ENCODE assay signal across 16 cellular contexts in the genomic region with DNA sequence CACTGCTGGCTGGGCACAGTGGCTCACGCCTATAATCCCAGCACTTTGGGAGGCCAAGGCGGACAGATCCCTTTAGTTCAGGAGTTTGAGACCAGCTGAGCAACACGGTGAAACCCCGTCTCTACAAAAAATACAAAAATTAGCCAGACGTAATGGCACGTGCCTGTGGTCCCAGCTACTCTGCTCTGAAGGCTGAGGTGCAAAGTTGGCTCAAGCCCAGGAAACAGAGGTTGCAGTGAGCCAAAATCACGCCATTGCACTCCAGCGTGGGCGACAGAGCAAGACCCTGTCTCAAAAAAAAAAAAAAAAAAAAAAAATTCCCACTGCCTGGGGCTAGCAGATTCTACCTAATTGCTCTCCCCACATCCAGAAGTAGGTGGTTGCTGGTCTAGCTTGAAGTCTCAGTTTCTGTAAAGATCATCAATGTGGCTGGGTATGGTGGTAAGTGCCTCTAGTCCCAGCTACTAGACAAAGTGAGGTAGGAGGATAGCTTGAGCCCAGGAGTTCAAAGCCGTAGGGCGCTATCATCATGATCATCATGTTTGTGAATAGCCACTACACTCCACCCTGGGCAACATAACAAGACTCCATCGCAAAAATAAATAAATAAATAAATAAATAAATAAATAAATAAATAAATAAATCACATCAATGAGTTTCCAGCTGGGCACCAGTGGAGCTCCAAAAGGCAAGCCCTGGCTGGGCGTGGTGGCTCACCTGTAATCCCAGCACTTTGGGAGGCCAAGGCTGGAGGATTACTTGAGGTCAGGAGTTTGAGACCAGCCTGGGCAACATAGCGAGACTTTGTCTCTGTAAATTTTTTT. TPM values are rescaled to one million over a fixed set of nuclear protein-coding genes. Genes with fewer than 3 reads are reported as not detected.
DNase-seq lines count a peak whose midpoint lies in the region; ATAC-seq and TF ChIP-seq lines count a peak whose summit lies in the region.
"Had no signal": no experiment of that assay in that cellular context is flagged by ENCODE, and none has a peak within 500 bp of the region (broad histone marks: within the 10 kb centered on the region; RNA-seq: fewer than 3 reads in every experiment).

No MANE protein-coding gene starts in this region.

- no peak for TF ChIP-seq CTCF in foreskin fibroblast (IDR thresholded peaks at IDR 0.05; ENCODE audit: low read depth, low read length)

- no peaks in the 10 kb centered on the region for H3K9me3 ChIP-seq in SK-N-MC (ENCODE audit: low read depth, low read length)
- H3K9me3 ChIP-seq: HAP-1, upper lobe of right lung had no signal

- H3K36me3 ChIP-seq in SK-N-MC (ENCODE audit: insufficient read depth, low read length) = no peaks in the 10 kb centered on the region
- H3K36me3 ChIP-seq: HAP-1, upper lobe of right lung had no signal

- H3K4me3 ChIP-seq in SK-N-MC (no peak overlapping the region), foreskin fibroblast (ENCODE audit: low read depth in 1 of 2, low read length in 2 of 2) (no peak overlapping the region)
- H3K4me3 ChIP-seq: HAP-1, upper lobe of right lung had no signal

- peaks cover 56% of the 10 kb centered on the region for H3K4me1 Mint-ChIP-seq in activated CD4-positive, alpha-beta T cell treated with anti-CD3 and anti-CD28 coated beads, Interleukin-2, amount 10 ng/mL, durations not matched to agents 24 days and 14 days
- H3K4me1 Mint-ChIP-seq in effector memory CD8-positive, alpha-beta T cell (ENCODE audit: low read depth in 2 of 2) = peaks cover 68 to 70% of the 10 kb centered on the region in 2 donors
- H3K4me1 Mint-ChIP-seq in stimulated activated naive CD8-positive, alpha-beta T cell treated with anti-CD3 and anti-CD28 coated beads, Interleukin-15, amount 100 ng/mL, for 72 hours = peaks cover 78% of the 10 kb centered on the region

- peak overlapping the region; percentile 100 for H3K27ac ChIP-seq in SK-N-MC

- H3K9ac ChIP-seq in SK-N-MC (ENCODE audit: insufficient read length) = peak overlapping the region; percentile 26

- DNase-seq in activated CD4-positive, alpha-beta T cell treated with anti-CD3 and anti-CD28 coated beads, Interleukin-2, amount 50 U/mL, for 1 hour = peak; percentile 25
- DNase-seq in activated CD4-positive, alpha-beta T cell treated with anti-CD3 and anti-CD28 coated beads, Interleukin-2, amount 10 ng/mL, durations not matched to agents 24 days and 14 days = no peak
- DNase-seq in SK-N-MC (ENCODE audit: low read depth, low spot score) = no peak
- DNase-seq in effector memory CD8-positive, alpha-beta T cell = peak in 2 of 3 experiments; percentile 23 to 24
- peak; percentile 61 to 77 for DNase-seq in stimulated activated naive CD8-positive, alpha-beta T cell treated with anti-CD3 and anti-CD28 coated beads, Interleukin-15, amount 100 ng/mL, for 72 hours
- DNase-seq in NCI-H1436 treated with DMSO at 0.1 percent for 48 hours (lab: John Stamatoyannopoulos, UW) = no peak
- no peak for DNase-seq in foreskin fibroblast
- DNase-seq in HT-29 (ENCODE audit: low spot score) = no peak
- DNase-seq: ACHN, activated gamma-delta T cell treated with Interleukin-2 at 50 U/mL for 16 hours, DMS53, NCI-H82, right cardiac atrium, Right ventricle myocardium superior, upper lobe of right lung had no signal

- H3K27me3 Mint-ChIP-seq in activated CD4-positive, alpha-beta T cell treated with anti-CD3 and anti-CD28 coated beads, Interleukin-2, amount 10 ng/mL, durations not matched to agents 24 days and 14 days = no peaks in the 10 kb centered on the region
- H3K27me3 Mint-ChIP-seq in effector memory CD8-positive, alpha-beta T cell = no peaks in the 10 kb centered on the region
- H3K27me3 Mint-ChIP-seq in stimulated activated naive CD8-positive, alpha-beta T cell treated with anti-CD3 and anti-CD28 coated beads, Interleukin-15, amount 100 ng/mL, for 72 hours = no peaks in the 10 kb centered on the region

- intact Hi-C loops in activated CD4-positive, alpha-beta T cell treated with anti-CD3 and anti-CD28 coated beads, Interleukin-2, amount 10 ng/mL, durations not matched to agents 24 days and 14 days (cut with micrococcal nuclease) = no loop called here

- H3K4me3 Mint-ChIP-seq in activated CD4-positive, alpha-beta T cell treated with anti-CD3 and anti-CD28 coated beads, Interleukin-2, amount 10 ng/mL, durations not matched to agents 24 days and 14 days = no peak overlapping the region
- peak overlapping the region; percentile 87 to 96 for H3K4me3 Mint-ChIP-seq in effector memory CD8-positive, alpha-beta T cell
- H3K4me3 Mint-ChIP-seq in stimulated activated naive CD8-positive, alpha-beta T cell treated with anti-CD3 and anti-CD28 coated beads, Interleukin-15, amount 100 ng/mL, for 72 hours = peak overlapping the region; percentile 12 to 50

- no peak for ATAC-seq in effector memory CD8-positive, alpha-beta T cell (replicated peaks)
- ATAC-seq in stimulated activated naive CD8-positive, alpha-beta T cell treated with anti-CD3 and anti-CD28 coated beads, Interleukin-15, amount 100 ng/mL, for 72 hours = peak; percentile 77
- ATAC-seq: right cardiac atrium, upper lobe of right lung had no signal

- no peaks in the 10 kb centered on the region for H3K9me3 Mint-ChIP-seq in activated CD4-positive, alpha-beta T cell treated with anti-CD3 and anti-CD28 coated beads, Interleukin-2, amount 10 ng/mL, durations not matched to agents 24 days and 14 days
- no peaks in the 10 kb centered on the region for H3K9me3 Mint-ChIP-seq in effector memory CD8-positive, alpha-beta T cell
- no peaks in the 10 kb centered on the region for H3K9me3 Mint-ChIP-seq in stimulated activated naive CD8-positive, alpha-beta T cell treated with anti-CD3 and anti-CD28 coated beads, Interleukin-15, amount 100 ng/mL, for 72 hours

- H3K27ac Mint-ChIP-seq in activated CD4-positive, alpha-beta T cell treated with anti-CD3 and anti-CD28 coated beads, Interleukin-2, amount 10 ng/mL, durations not matched to agents 24 days and 14 days = no peak overlapping the region
- peak overlapping the region; percentile 99 for H3K27ac Mint-ChIP-seq in effector memory CD8-positive, alpha-beta T cell
- no peak overlapping the region for H3K27ac Mint-ChIP-seq in stimulated activated naive CD8-positive, alpha-beta T cell treated with anti-CD3 and anti-CD28 coated beads, Interleukin-15, amount 100 ng/mL, for 72 hours

- no peaks in the 10 kb centered on the region for H3K36me3 Mint-ChIP-seq in activated CD4-positive, alpha-beta T cell treated with anti-CD3 and anti-CD28 coated beads, Interleukin-2, amount 10 ng/mL, durations not matched to agents 24 days and 14 days (ENCODE audit: low read depth)
- H3K36me3 Mint-ChIP-seq in effector memory CD8-positive, alpha-beta T cell (ENCODE audit: insufficient read depth) = peaks cover 26% of the 10 kb centered on the region

RNA-seq across cellular contexts. Expression of a gene that starts 6.4 kb away (rescaled TPM):
- total RNA-seq in activated CD4-positive, alpha-beta T cell treated with anti-CD3 and anti-CD28 coated beads, Interleukin-2, amount 10 ng/mL, durations not matched to agents 24 days and 14 days = 13.0 and 13.5 TPM in 2 replicates
- total RNA-seq in HT-29 (2014; rRNA removed; shearing (Covaris generic)) = 40.2 and 41.0 TPM in 2 replicates

RNA-seq across cellular contexts. Expression of a gene that starts 17.9 kb away (rescaled TPM):
- 70.7 and 75.5 TPM in 2 replicates for total RNA-seq in activated CD4-positive, alpha-beta T cell treated with anti-CD3 and anti-CD28 coated beads, Interleukin-2, amount 10 ng/mL, durations not matched to agents 24 days and 14 days
- total RNA-seq in HT-29 (2014; rRNA removed; shearing (Covaris generic)) = 71.1 and 71.6 TPM in 2 replicates

RNA-seq across cellular contexts. Expression of a gene that starts 27.4 kb away (rescaled TPM):
- 72.8 and 74.4 TPM in 2 replicates for total RNA-seq in activated CD4-positive, alpha-beta T cell treated with anti-CD3 and anti-CD28 coated beads, Interleukin-2, amount 10 ng/mL, durations not matched to agents 24 days and 14 days
- 205 and 222 TPM in 2 replicates for total RNA-seq in HT-29 (2014; rRNA removed; shearing (Covaris generic))

RNA-seq across cellular contexts. Expression of a gene that starts 32.7 kb away (rescaled TPM):
- 39.3 and 40.2 TPM in 2 replicates for total RNA-seq in activated CD4-positive, alpha-beta T cell treated with anti-CD3 and anti-CD28 coated beads, Interleukin-2, amount 10 ng/mL, durations not matched to agents 24 days and 14 days
- total RNA-seq in HT-29 (2014; rRNA removed; shearing (Covaris generic)) = 23.8 and 27.3 TPM in 2 replicates

RNA-seq across cellular contexts. Expression of a gene that starts 32.7 kb away (rescaled TPM):
- total RNA-seq in activated CD4-positive, alpha-beta T cell treated with anti-CD3 and anti-CD28 coated beads, Interleukin-2, amount 10 ng/mL, durations not matched to agents 24 days and 14 days = not detected in 2 replicates
- 0.81 and 0.92 TPM in 2 replicates for total RNA-seq in HT-29 (2014; rRNA removed; shearing (Covaris generic))

Comparison
In these comparisons a context has a peak if more than half of its experiments do, and no peak if none do; other contexts are left out.
1. DNase-seq: peak in activated CD4-positive, alpha-beta T cell treated with anti-CD3 and anti-CD28 coated beads, Interleukin-2, amount 50 U/mL, for 1 hour (single experiment), effector memory CD8-positive, alpha-beta T cell (2 of 3) and stimulated activated naive CD8-positive, alpha-beta T cell treated with anti-CD3 and anti-CD28 coated beads, Interleukin-15, amount 100 ng/mL, for 72 hours (2 of 2); none in activated CD4-positive, alpha-beta T cell treated with anti-CD3 and anti-CD28 coated beads, Interleukin-2, amount 10 ng/mL, durations not matched to agents 24 days and 14 days (single experiment), SK-N-MC (single experiment), NCI-H1436 treated with DMSO at 0.1 percent for 48 hours (single experiment), foreskin fibroblast (0 of 2) and HT-29 (single experiment).
2. H3K27ac Mint-ChIP-seq: peak in effector memory CD8-positive, alpha-beta T cell (2 of 2); none in activated CD4-positive, alpha-beta T cell treated with anti-CD3 and anti-CD28 coated beads, Interleukin-2, amount 10 ng/mL, durations not matched to agents 24 days and 14 days (single experiment) and stimulated activated naive CD8-positive, alpha-beta T cell treated with anti-CD3 and anti-CD28 coated beads, Interleukin-15, amount 100 ng/mL, for 72 hours (0 of 2).